ENCODE assay signal across 29 cellular contexts in the genomic region with DNA sequence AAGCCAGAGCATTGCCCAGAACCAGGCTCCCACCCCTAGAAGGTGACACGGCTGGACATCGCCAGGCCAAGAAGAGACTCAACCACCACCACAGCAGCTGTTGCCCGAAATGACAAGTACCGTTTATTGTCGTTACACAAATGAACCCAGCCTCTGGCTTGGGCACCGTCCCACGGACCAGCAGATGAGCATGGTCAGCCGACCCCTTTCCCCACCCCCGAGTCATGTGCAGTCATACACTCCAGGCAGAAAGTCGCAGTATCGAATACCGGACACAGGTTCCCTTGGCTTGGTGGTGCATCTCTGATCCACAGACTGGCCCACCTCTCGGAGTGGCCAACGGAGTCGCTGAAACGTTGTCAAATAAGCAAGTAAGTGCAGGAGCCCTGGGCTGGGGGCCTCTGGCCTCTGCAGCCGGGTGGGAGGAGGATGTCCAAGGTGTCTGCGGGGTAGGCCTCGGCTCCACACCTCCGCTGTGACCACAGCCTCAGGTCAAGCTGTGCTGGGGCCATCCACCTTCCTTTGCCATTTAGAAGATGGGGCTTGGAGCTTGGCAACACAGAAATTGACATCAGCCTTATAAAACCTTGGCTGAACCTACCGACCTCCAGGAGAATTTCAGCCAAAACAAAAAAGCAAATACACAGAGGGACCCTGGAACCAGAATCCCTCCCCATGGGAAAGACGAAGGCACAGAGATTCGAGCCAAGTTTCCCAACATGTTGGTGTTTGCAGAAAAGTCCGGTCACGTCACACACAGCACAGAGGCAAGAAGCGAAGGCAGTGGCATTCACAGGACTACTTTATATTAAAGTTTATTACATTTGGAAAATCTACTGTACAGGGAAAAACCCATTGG. TPM values are rescaled to one million over a fixed set of nuclear protein-coding genes. Genes with fewer than 3 reads are reported as not detected.
"Had no signal": no experiment of that assay in that cellular context is flagged by ENCODE, and none has a peak within 500 bp of the region (broad histone marks: within the 10 kb centered on the region; RNA-seq: fewer than 3 reads in every experiment).

No MANE protein-coding gene starts in this region.

- H3K27ac ChIP-seq: colonic mucosa, esophagus muscularis mucosa, foreskin keratinocyte, gastroesophageal sphincter, heart left ventricle, hepatocyte, left ventricle myocardium inferior, neural progenitor cell, prostate gland, right atrium auricular region, skin epidermis, spleen, thoracic aorta, tibial nerve, upper lobe of right lung, uterus had no signal

- H3K4me3 ChIP-seq: colonic mucosa, esophagus muscularis mucosa, gastroesophageal sphincter, heart left ventricle, hepatocyte, left ventricle myocardium inferior, lung, neural progenitor cell, prostate gland, right atrium auricular region, skin epidermis, spleen, thoracic aorta, tibial nerve, upper lobe of right lung, uterus had no signal

- H3K27ac Mint-ChIP-seq: dendritic cell treated with granulocyte-macrophage colony-stimulating factor and Interleukin-4, amounts not matched to agents 40 ng/mL and 50 ng/mL, for 4 days; endodermal cell; memory B cell; naive B cell; natural killer cell treated with Interleukin-12 subunit alpha and Interleukin-12 subunit beta and Interleukin-15 and Interleukin-18, amount 100 ng/mL, for 72 hours; stimulated activated naive B cell treated with anti-CD40 and anti-IgM and Interleukin-4, amounts not matched to agents 10 μg/mL and 1 μg/mL and 100 μg/mL, for 72 hours; stimulated activated naive CD8-positive, alpha-beta T cell treated with anti-CD3 and anti-CD28 coated beads, Interleukin-15, Interleukin-2, amounts not matched to agents 100 ng/mL and 50 ng/mL, for 24 hours had no signal

- H3K9me3 ChIP-seq: colonic mucosa, esophagus muscularis mucosa, gastroesophageal sphincter, heart left ventricle, left ventricle myocardium inferior, prostate gland, right atrium auricular region, spleen, thoracic aorta, tibial nerve, upper lobe of right lung, uterus had no signal

- H3K4me2 ChIP-seq: hepatocyte, neural progenitor cell had no signal

- H2AFZ ChIP-seq: hepatocyte, neural progenitor cell had no signal

- H3K36me3 Mint-ChIP-seq: memory B cell; naive B cell; natural killer cell treated with Interleukin-12 subunit alpha and Interleukin-12 subunit beta and Interleukin-15 and Interleukin-18, amount 100 ng/mL, for 72 hours; stimulated activated naive B cell treated with anti-CD40 and anti-IgM and Interleukin-4, amounts not matched to agents 10 μg/mL and 1 μg/mL and 100 μg/mL, for 72 hours had no signal

- H3K4me1 Mint-ChIP-seq: endodermal cell; memory B cell; naive B cell; stimulated activated naive B cell treated with anti-CD40 and anti-IgM and Interleukin-4, amounts not matched to agents 10 μg/mL and 1 μg/mL and 100 μg/mL, for 72 hours had no signal

- H3K27me3 Mint-ChIP-seq: stimulated activated naive CD8-positive, alpha-beta T cell treated with anti-CD3 and anti-CD28 coated beads, Interleukin-15, Interleukin-2, amounts not matched to agents 100 ng/mL and 50 ng/mL, for 24 hours had no signal

- H3K9ac ChIP-seq: neural progenitor cell had no signal

- ATAC-seq: foreskin keratinocyte; gastroesophageal sphincter; heart left ventricle; natural killer cell treated with Interleukin-12 subunit alpha and Interleukin-12 subunit beta and Interleukin-15 and Interleukin-18, amount 100 ng/mL, for 72 hours; stimulated activated naive B cell treated with anti-CD40 and anti-IgM and Interleukin-4, amounts not matched to agents 10 μg/mL and 1 μg/mL and 100 μg/mL, for 72 hours; upper lobe of right lung had no signal

- H3K4me1 ChIP-seq: esophagus muscularis mucosa, foreskin keratinocyte, gastroesophageal sphincter, heart left ventricle, left ventricle myocardium inferior, right atrium auricular region, spleen, tibial nerve, uterus had no signal

- FAIRE-seq: kidney had no signal

- DNase-seq: colonic mucosa; effector CD8-positive, alpha-beta T cell; endodermal cell; heart left ventricle; kidney; left ventricle myocardium inferior; naive B cell; nucleus accumbens; spleen; stimulated activated CD4-positive, alpha-beta T cell treated with anti-CD3 and anti-CD28 coated beads, Interleukin-2, amount 100 ng/mL, for 48 hours; stimulated activated naive B cell treated with anti-CD40 and anti-IgM and Interleukin-4, amounts not matched to agents 10 μg/mL and 1 μg/mL and 100 μg/mL, for 72 hours; upper lobe of right lung; uterus had no signal

- H3K9me3 Mint-ChIP-seq: dendritic cell treated with granulocyte-macrophage colony-stimulating factor and Interleukin-4, amounts not matched to agents 40 ng/mL and 50 ng/mL, for 4 days; memory B cell; natural killer cell treated with Interleukin-12 subunit alpha and Interleukin-12 subunit beta and Interleukin-15 and Interleukin-18, amount 100 ng/mL, for 72 hours; stimulated activated naive B cell treated with anti-CD40 and anti-IgM and Interleukin-4, amounts not matched to agents 10 μg/mL and 1 μg/mL and 100 μg/mL, for 72 hours; stimulated activated naive CD8-positive, alpha-beta T cell treated with anti-CD3 and anti-CD28 coated beads, Interleukin-15, Interleukin-2, amounts not matched to agents 100 ng/mL and 50 ng/mL, for 24 hours had no signal

- H3K4me3 Mint-ChIP-seq: dendritic cell treated with granulocyte-macrophage colony-stimulating factor and Interleukin-4, amounts not matched to agents 40 ng/mL and 50 ng/mL, for 4 days; endodermal cell; memory B cell; naive B cell; natural killer cell treated with Interleukin-12 subunit alpha and Interleukin-12 subunit beta and Interleukin-15 and Interleukin-18, amount 100 ng/mL, for 72 hours; neural progenitor cell; stimulated activated naive B cell treated with anti-CD40 and anti-IgM and Interleukin-4, amounts not matched to agents 10 μg/mL and 1 μg/mL and 100 μg/mL, for 72 hours; stimulated activated naive CD8-positive, alpha-beta T cell treated with anti-CD3 and anti-CD28 coated beads, Interleukin-15, Interleukin-2, amounts not matched to agents 100 ng/mL and 50 ng/mL, for 24 hours had no signal

- H3K36me3 ChIP-seq: esophagus muscularis mucosa, gastroesophageal sphincter, heart left ventricle, left ventricle myocardium inferior, neural progenitor cell, prostate gland, right atrium auricular region, spleen, thoracic aorta, tibial nerve, upper lobe of right lung, uterus had no signal

- H3K27me3 ChIP-seq: colonic mucosa, esophagus muscularis mucosa, foreskin keratinocyte, gastroesophageal sphincter, heart left ventricle, hepatocyte, neural progenitor cell, right atrium auricular region, spleen, tibial nerve, upper lobe of right lung, uterus had no signal

RNA-seq across cellular contexts. Expression of gene SDC1, which starts 24.0 kb away (rescaled TPM):
- total RNA-seq: mononuclear cell; natural killer cell treated with Interleukin-12 subunit alpha and Interleukin-12 subunit beta and Interleukin-15 and Interleukin-18, amount 100 ng/mL, for 72 hours had no signal
